In genomic region chr10:120181154-120181553, GRCh38 we compare ENCODE assay signal across 25 cellular contexts.
A peak's percentile ranks its signal among the peaks of the same experiment; 100 is the strongest.
DNase-seq lines count a peak whose midpoint lies in the region; ATAC-seq and TF ChIP-seq lines count a peak whose summit lies in the region.
"Had no signal": no experiment of that assay in that cellular context is flagged by ENCODE, and none has a peak within 500 bp of the region (broad histone marks: within the 10 kb centered on the region; RNA-seq: fewer than 3 reads in every experiment).

No MANE protein-coding gene starts in this region.

- H4K20me1 ChIP-seq in GM23338 (replicated peaks; ENCODE audit: insufficient read depth), result no peaks in the 10 kb centered on the region
- H4K20me1 ChIP-seq: BLaER1 treated with 17β-estradiol and CSF1 and Interleukin-3, amounts not matched to agents 10 nM and 100 nM had no signal

- H3K27me3 Mint-ChIP-seq in GM23338 (ENCODE audit: insufficient read depth, low read depth, poor library complexity), result peaks cover 2% of the 10 kb centered on the region

- DNase-seq in NCI-H146 (lab: John Stamatoyannopoulos, UW), result peak; percentile 9
- no peak for DNase-seq in NCI-H146 treated with DMSO at 0.1 percent for 48 hours (lab: John Stamatoyannopoulos, UW; ENCODE audit: unreplicated experiment)
- peak; percentile 11 for DNase-seq in GM23338 (ENCODE audit: low spot score)
- DNase-seq in NCI-H446 treated with DMSO at 0.1 percent for 48 hours (lab: John Stamatoyannopoulos, UW), result peak; percentile 35
- peak; percentile 24 for DNase-seq in mesendoderm
- DNase-seq: AML-193; CD4-positive, alpha-beta T cell; EL; GF-D8; KG1; MG63; NCI-H1436; NCI-H1930; NCI-H2107; NCI-H226; NCI-H510A treated with DMSO at 0.1 percent for 48 hours; NCI-H82; PC-9 had no signal

- H3K27ac Mint-ChIP-seq in GM23338, result no peak overlapping the region
- H3K27ac Mint-ChIP-seq: CD4-positive, alpha-beta T cell had no signal

- H3K56ac ChIP-seq in mesendoderm (ENCODE audit: low read length), result no peak overlapping the region

- no peaks in the 10 kb centered on the region for H3K4me1 ChIP-seq in GM23338 (ENCODE audit: insufficient read depth)
- H3K4me1 ChIP-seq in mesendoderm (ENCODE audit: control insufficient read depth, low read depth, low read length), result no peaks in the 10 kb centered on the region
- H3K4me1 ChIP-seq: A549, SJSA1 had no signal

- no peak overlapping the region for H2BK120ac ChIP-seq in mesendoderm (ENCODE audit: low read depth, low read length)

- whole genome bisulfite sequencing in mesendoderm (ENCODE audit: extremely low coverage, insufficient coverage, low lambda C conversion rate), result no CpG with 5 or more reads among the region's 8 CpGs

- no peaks in the 10 kb centered on the region for H3K79me1 ChIP-seq in mesendoderm (ENCODE audit: low read length)

- no peak overlapping the region for H2AK5ac ChIP-seq in mesendoderm (ENCODE audit: low read length)

- H3K9ac ChIP-seq in mesendoderm (ENCODE audit: low read length), result no peak overlapping the region
- H3K9ac ChIP-seq: BLaER1 treated with 17β-estradiol and CSF1 and Interleukin-3, amounts not matched to agents 10 nM and 100 nM had no signal

- H3K27ac ChIP-seq in GM23338 (ENCODE audit: low read depth) (no peak overlapping the region), mesendoderm (ENCODE audit: low read depth, low read length) (no peak overlapping the region)
- H3K27ac ChIP-seq: A549; BLaER1 treated with 17β-estradiol and CSF1 and Interleukin-3, amounts not matched to agents 10 nM and 100 nM; PC-9; SJSA1 had no signal

- H3K4me2 ChIP-seq in GM23338 (no peak overlapping the region), mesendoderm (ENCODE audit: low read length) (no peak overlapping the region)
- H3K4me2 ChIP-seq: A549; BLaER1 treated with 17β-estradiol and CSF1 and Interleukin-3, amounts not matched to agents 10 nM and 100 nM; PC-9 had no signal

- H3K36me3 Mint-ChIP-seq in GM23338 (ENCODE audit: low read depth), result no peaks in the 10 kb centered on the region

- H3K4me1 Mint-ChIP-seq in GM23338, result peaks cover 5% of the 10 kb centered on the region

- no peaks in the 10 kb centered on the region for H3K9me3 Mint-ChIP-seq in GM23338
- H3K9me3 Mint-ChIP-seq: CD4-positive, alpha-beta T cell had no signal

- H2BK15ac ChIP-seq in mesendoderm (replicated peaks; ENCODE audit: low read depth), result no peak overlapping the region

- H3F3A ChIP-seq in GM23338 (replicated peaks; ENCODE audit: low read depth), result no peaks in the 10 kb centered on the region

- no peak overlapping the region for H2AFZ ChIP-seq in GM23338
- H2AFZ ChIP-seq: PC-9 had no signal

- no peaks in the 10 kb centered on the region for H3K79me2 ChIP-seq in GM23338 (replicated peaks; ENCODE audit: insufficient read depth)
- no peaks in the 10 kb centered on the region for H3K79me2 ChIP-seq in mesendoderm (ENCODE audit: control insufficient read depth, insufficient read depth, low read length)

- ATAC-seq in GM23338 (peak; percentile 61), HG02938 (IDR thresholded peaks at IDR 0.05; ENCODE audit: unreplicated experiment) (no peak), HG02571 (IDR thresholded peaks at IDR 0.05; ENCODE audit: unreplicated experiment) (no peak), HG03469 (IDR thresholded peaks at IDR 0.05; ENCODE audit: unreplicated experiment) (no peak)
- ATAC-seq: Right ventricle myocardium inferior had no signal

- no peaks in the 10 kb centered on the region for H3K27me3 ChIP-seq in GM23338 (ENCODE audit: insufficient read depth)
- H3K27me3 ChIP-seq in mesendoderm (ENCODE audit: insufficient read depth, low read length, poor library complexity), result no peaks in the 10 kb centered on the region
- H3K27me3 ChIP-seq: BLaER1 treated with 17β-estradiol and CSF1 and Interleukin-3, amounts not matched to agents 10 nM and 100 nM; MG63 had no signal

- TF ChIP-seq CTCF in GM23338 (conservative IDR thresholded peaks at IDR 0.05; ENCODE audit: low read depth in 2 of 2), result no peak

- H3K23ac ChIP-seq in mesendoderm (ENCODE audit: low read length), result no peak overlapping the region

- H2BK5ac ChIP-seq in mesendoderm (ENCODE audit: low read length), result no peak overlapping the region

- H3K4me3 Mint-ChIP-seq in GM23338, result no peak overlapping the region
- H3K4me3 Mint-ChIP-seq: CD4-positive, alpha-beta T cell had no signal

- H3K4ac ChIP-seq in mesendoderm (ENCODE audit: low read depth, low read length), result no peak overlapping the region

- no peak overlapping the region for H3K4me3 ChIP-seq in GM23338
- no peak overlapping the region for H3K4me3 ChIP-seq in mesendoderm (ENCODE audit: low read length)
- H3K4me3 ChIP-seq: A549; BLaER1 treated with 17β-estradiol and CSF1 and Interleukin-3, amounts not matched to agents 10 nM and 100 nM; MG63; PC-9; SJSA1 had no signal

- no peaks in the 10 kb centered on the region for H3K36me3 ChIP-seq in GM23338 (ENCODE audit: insufficient read depth)
- no peaks in the 10 kb centered on the region for H3K36me3 ChIP-seq in mesendoderm (ENCODE audit: control insufficient read depth, insufficient read depth, low read length)
- H3K36me3 ChIP-seq: BLaER1 treated with 17β-estradiol and CSF1 and Interleukin-3, amounts not matched to agents 10 nM and 100 nM; MG63; SJSA1 had no signal

- no peak overlapping the region for H4K5ac ChIP-seq in mesendoderm (ENCODE audit: low read length)

- H3K18ac ChIP-seq in mesendoderm (ENCODE audit: low read length), result no peak overlapping the region

- peaks cover 12% of the 10 kb centered on the region for H3K9me2 ChIP-seq in GM23338 (ENCODE audit: insufficient read depth)

- no peak overlapping the region for H4K8ac ChIP-seq in mesendoderm (ENCODE audit: low read depth, low read length)

TF ChIP-seq in GM23338, 12 proteins besides CTCF, POLR2A, EP300 and RAD21 (continues in another document):
- no peak for TF ChIP-seq JUNB (IDR thresholded peaks at IDR 0.05; ENCODE audit: unreplicated experiment)
- TF ChIP-seq EZH2 (IDR thresholded peaks at IDR 0.05; ENCODE audit: low read depth, unreplicated experiment), result no peak
- TF ChIP-seq ZNF114 (CRISPR knock-in tag; IDR thresholded peaks at IDR 0.05), result no peak
- TF ChIP-seq, protein P1, sequence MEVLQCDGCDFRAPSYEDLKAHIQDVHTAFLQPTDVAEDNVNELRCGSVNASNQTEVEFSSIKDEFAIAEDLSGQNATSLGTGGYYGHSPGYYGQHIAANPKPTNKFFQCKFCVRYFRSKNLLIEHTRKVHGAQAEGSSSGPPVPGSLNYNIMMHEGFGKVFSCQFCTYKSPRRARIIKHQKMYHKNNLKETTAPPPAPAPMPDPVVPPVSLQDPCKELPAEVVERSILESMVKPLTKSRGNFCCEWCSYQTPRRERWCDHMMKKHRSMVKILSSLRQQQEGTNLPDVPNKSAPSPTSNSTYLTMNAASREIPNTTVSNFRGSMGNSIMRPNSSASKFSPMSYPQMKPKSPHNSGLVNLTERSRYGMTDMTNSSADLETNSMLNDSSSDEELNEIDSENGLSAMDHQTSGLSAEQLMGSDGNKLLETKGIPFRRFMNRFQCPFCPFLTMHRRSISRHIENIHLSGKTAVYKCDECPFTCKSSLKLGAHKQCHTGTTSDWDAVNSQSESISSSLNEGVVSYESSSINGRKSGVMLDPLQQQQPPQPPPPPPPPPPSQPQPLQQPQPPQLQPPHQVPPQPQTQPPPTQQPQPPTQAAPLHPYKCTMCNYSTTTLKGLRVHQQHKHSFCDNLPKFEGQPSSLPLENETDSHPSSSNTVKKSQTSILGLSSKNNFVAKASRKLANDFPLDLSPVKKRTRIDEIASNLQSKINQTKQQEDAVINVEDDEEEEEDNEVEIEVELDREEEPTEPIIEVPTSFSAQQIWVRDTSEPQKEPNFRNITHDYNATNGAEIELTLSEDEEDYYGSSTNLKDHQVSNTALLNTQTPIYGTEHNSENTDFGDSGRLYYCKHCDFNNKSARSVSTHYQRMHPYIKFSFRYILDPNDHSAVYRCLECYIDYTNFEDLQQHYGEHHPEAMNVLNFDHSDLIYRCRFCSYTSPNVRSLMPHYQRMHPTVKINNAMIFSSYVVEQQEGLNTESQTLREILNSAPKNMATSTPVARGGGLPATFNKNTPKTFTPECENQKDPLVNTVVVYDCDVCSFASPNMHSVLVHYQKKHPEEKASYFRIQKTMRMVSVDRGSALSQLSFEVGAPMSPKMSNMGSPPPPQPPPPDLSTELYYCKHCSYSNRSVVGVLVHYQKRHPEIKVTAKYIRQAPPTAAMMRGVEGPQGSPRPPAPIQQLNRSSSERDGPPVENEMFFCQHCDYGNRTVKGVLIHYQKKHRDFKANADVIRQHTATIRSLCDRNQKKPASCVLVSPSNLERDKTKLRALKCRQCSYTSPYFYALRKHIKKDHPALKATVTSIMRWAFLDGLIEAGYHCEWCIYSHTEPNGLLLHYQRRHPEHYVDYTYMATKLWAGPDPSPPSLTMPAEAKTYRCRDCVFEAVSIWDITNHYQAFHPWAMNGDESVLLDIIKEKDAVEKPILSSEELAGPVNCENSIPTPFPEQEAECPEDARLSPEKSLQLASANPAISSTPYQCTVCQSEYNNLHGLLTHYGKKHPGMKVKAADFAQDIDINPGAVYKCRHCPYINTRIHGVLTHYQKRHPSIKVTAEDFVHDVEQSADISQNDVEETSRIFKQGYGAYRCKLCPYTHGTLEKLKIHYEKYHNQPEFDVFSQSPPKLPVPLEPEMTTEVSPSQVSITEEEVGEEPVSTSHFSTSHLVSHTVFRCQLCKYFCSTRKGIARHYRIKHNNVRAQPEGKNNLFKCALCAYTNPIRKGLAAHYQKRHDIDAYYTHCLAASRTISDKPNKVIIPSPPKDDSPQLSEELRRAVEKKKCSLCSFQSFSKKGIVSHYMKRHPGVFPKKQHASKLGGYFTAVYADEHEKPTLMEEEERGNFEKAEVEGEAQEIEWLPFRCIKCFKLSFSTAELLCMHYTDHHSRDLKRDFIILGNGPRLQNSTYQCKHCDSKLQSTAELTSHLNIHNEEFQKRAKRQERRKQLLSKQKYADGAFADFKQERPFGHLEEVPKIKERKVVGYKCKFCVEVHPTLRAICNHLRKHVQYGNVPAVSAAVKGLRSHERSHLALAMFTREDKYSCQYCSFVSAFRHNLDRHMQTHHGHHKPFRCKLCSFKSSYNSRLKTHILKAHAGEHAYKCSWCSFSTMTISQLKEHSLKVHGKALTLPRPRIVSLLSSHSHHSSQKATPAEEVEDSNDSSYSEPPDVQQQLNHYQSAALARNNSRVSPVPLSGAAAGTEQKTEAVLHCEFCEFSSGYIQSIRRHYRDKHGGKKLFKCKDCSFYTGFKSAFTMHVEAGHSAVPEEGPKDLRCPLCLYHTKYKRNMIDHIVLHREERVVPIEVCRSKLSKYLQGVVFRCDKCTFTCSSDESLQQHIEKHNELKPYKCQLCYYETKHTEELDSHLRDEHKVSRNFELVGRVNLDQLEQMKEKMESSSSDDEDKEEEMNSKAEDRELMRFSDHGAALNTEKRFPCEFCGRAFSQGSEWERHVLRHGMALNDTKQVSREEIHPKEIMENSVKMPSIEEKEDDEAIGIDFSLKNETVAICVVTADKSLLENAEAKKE (CRISPR knock-in tag; IDR thresholded peaks at IDR 0.05), result no peak
- no peak for TF ChIP-seq EZH2phosphoT487 (IDR thresholded peaks at IDR 0.05; ENCODE audit: unreplicated experiment)
